8 cellular contexts compared by ENCODE assay signal in the genomic region with DNA sequence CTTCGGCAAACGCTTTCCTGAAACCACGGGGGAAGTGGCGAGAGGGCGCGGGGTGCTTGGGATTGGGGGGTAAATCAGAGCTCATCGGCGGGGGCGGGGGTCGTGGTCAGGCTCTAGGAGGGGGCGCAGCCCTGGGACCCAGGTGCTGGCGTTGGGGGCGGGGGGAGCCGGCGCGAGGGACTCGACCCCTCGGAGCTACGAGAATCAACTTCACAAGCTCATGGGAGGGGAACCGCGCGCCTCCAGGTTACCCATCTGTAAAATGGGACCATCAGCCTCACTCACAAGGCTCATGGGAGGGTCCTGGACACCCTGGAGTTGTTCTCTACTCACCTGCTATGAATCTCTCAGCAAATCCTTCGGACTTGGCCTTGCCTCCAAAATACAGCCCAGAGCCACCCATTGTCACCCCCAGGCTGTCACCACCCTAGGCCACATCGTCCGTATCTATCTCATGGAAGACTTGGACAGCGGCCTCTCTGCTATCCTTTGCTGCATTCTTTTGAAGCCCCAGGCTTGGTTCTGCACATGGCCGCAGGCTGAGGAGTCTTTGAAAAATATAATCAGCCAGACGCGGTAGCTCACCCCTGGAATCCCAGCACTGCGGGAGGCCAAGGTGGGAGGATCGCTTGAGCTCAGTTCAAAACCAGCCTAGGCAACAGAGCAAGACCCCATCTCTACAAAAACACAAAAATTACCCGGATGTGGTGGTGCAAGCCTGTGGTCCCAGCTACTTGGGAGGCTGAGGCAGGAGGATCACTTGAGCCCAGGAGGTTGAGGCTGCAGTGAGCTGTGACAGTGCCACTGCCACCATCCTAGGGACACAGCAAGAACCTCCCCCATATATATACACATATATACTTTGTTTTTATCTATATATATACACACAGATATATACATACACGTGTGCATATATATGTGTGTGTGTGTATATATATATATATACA. TPM values are rescaled to one million over a fixed set of nuclear protein-coding genes. Genes with fewer than 3 reads are reported as not detected.
A peak's percentile ranks its signal among the peaks of the same experiment; 100 is the strongest.
DNase-seq lines count a peak whose midpoint lies in the region; ATAC-seq, FAIRE-seq and TF ChIP-seq lines count a peak whose summit lies in the region.

No MANE protein-coding gene starts in this region.

- intact Hi-C loops in sciatic nerve (cut with DNase I) = no loop called here

- FAIRE-seq in GM19239 (lab: Jason Lieb, UNC) = no peak

- no peaks in the 10 kb centered on the region for H3K27me3 Mint-ChIP-seq in T-helper 2 cell treated with Interferon-gamma antibody and Interleukin-4, amounts not matched to agents 5 μg/mL and 100 μg/mL, for 36 hours (ENCODE audit: low read depth)

- TF ChIP-seq CTCF in GM12875 (IDR thresholded peaks at IDR 0.05; ENCODE audit: borderline replicate concordance, insufficient read depth, low read depth, low read length) (no peak), fibroblast of villous mesenchyme (IDR thresholded peaks at IDR 0.05; ENCODE audit: insufficient read depth, low read depth, low read length) (no peak)

- peak overlapping the region; percentile 89 for H3K27ac Mint-ChIP-seq in T-helper 2 cell treated with Interferon-gamma antibody and Interleukin-4, amounts not matched to agents 5 μg/mL and 100 μg/mL, for 36 hours

- H3K36me3 Mint-ChIP-seq in T-helper 2 cell treated with Interferon-gamma antibody and Interleukin-4, amounts not matched to agents 5 μg/mL and 100 μg/mL, for 36 hours (ENCODE audit: low read depth) = peaks cover 39% of the 10 kb centered on the region

- no peaks in the 10 kb centered on the region for H3K9me3 Mint-ChIP-seq in T-helper 2 cell treated with Interferon-gamma antibody and Interleukin-4, amounts not matched to agents 5 μg/mL and 100 μg/mL, for 36 hours

- H3K4me1 Mint-ChIP-seq in T-helper 2 cell treated with Interferon-gamma antibody and Interleukin-4, amounts not matched to agents 5 μg/mL and 100 μg/mL, for 36 hours (ENCODE audit: low read depth) = peaks cover 49% of the 10 kb centered on the region

- H3K4me3 ChIP-seq in GM12875 (ENCODE audit: low read depth, low read length) (peak overlapping the region; percentile 78), fibroblast of villous mesenchyme (ENCODE audit: low read depth, low read length) (peak overlapping the region; percentile 93)

- peak overlapping the region; percentile 99 for H3K4me3 Mint-ChIP-seq in T-helper 2 cell treated with Interferon-gamma antibody and Interleukin-4, amounts not matched to agents 5 μg/mL and 100 μg/mL, for 36 hours

- ATAC-seq in sciatic nerve (peak; percentile 7), GM21390 (IDR thresholded peaks at IDR 0.05; ENCODE audit: unreplicated experiment) (no peak), HG03469 (IDR thresholded peaks at IDR 0.05; ENCODE audit: unreplicated experiment) (no peak)

- DNase-seq in T-helper 2 cell treated with Interferon-gamma antibody and Interleukin-4, amounts not matched to agents 5 μg/mL and 100 μg/mL, for 36 hours (ENCODE audit: low spot score) = no peak
- DNase-seq in fibroblast of villous mesenchyme (ENCODE audit: low read depth) (no peak), sciatic nerve (ENCODE audit: low spot score) (no peak), kidney glomerular epithelial cell (lab: John Stamatoyannopoulos, UW) (no peak), GM19239 (ENCODE audit: insufficient read length, low spot score) (no peak)

RNA-seq across cellular contexts. Expression of a gene that starts 0.9 kb away (rescaled TPM):
- total RNA-seq in fibroblast of villous mesenchyme (45.8 and 47.4 TPM in 2 replicates), sciatic nerve (76.3 TPM)
